Comparison of ENCODE assay signal across 22 cellular contexts in genomic region chr12:27545666-27546065, GRCh38. TPM values are rescaled to one million over a fixed set of nuclear protein-coding genes. Genes with fewer than 3 reads are reported as not detected.
A peak's percentile ranks its signal among the peaks of the same experiment; 100 is the strongest.
DNase-seq lines count a peak whose midpoint lies in the region; ATAC-seq, FAIRE-seq and TF ChIP-seq lines count a peak whose summit lies in the region.
"Had no signal": no experiment of that assay in that cellular context is flagged by ENCODE, and none has a peak within 500 bp of the region (broad histone marks: within the 10 kb centered on the region; RNA-seq: fewer than 3 reads in every experiment).

No MANE protein-coding gene starts in this region.

- H3K9ac ChIP-seq in IMR-90 (ENCODE audit: low read depth, low read length): no peak overlapping the region
- H3K9ac ChIP-seq in astrocyte (ENCODE audit: low read length): no peak overlapping the region
- no peak overlapping the region for H3K9ac ChIP-seq in mesenchymal stem cell (ENCODE audit: low read length)

- H4K20me1 ChIP-seq in IMR-90 (ENCODE audit: insufficient read depth, low read length): peaks cover 20% of the 10 kb centered on the region; the same call in 1 of the 2 replicates
- H4K20me1 ChIP-seq in astrocyte (ENCODE audit: insufficient read depth, low read length): peaks cover 19% of the 10 kb centered on the region

- no peak overlapping the region for H3K4me2 ChIP-seq in IMR-90 (ENCODE audit: low read depth, low read length)
- H3K4me2 ChIP-seq in astrocyte (ENCODE audit: low read length): peak overlapping the region; percentile 16
- H3K4me2 ChIP-seq in mesenchymal stem cell (ENCODE audit: low read length, poor library complexity, severe bottlenecking): no peak overlapping the region

- no peak overlapping the region for H3K56ac ChIP-seq in IMR-90 (ENCODE audit: extremely low read depth, insufficient read depth, low read length)

- H3K18ac ChIP-seq in IMR-90 (ENCODE audit: low read depth, low read length) (no peak overlapping the region; the same call in 1 of the 2 replicates), mesenchymal stem cell (ENCODE audit: low read depth in 1 of 2, low read length in 2 of 2) (no peak overlapping the region)

- no peak for TF ChIP-seq RAD21 in IMR-90 (IDR thresholded peaks at IDR 0.05; ENCODE audit: low read length)

- peak overlapping the region; percentile 56; the same call in 1 of the 2 replicates for H2AK5ac ChIP-seq in IMR-90 (ENCODE audit: low read depth, low read length)
- peak overlapping the region; percentile 59 for H2AK5ac ChIP-seq in mesenchymal stem cell (ENCODE audit: low read length, severe bottlenecking)

- H3K36me3 ChIP-seq in IMR-90 (ENCODE audit: control insufficient read depth, insufficient read depth, low read length) (no peaks in the 10 kb centered on the region), astrocyte (ENCODE audit: insufficient read depth, low read length) (no peaks in the 10 kb centered on the region), mesenchymal stem cell (ENCODE audit: control insufficient read depth in 1 of 2, insufficient read depth in 2 of 2, low read depth in 1 of 2, low read length in 2 of 2) (no peaks in the 10 kb centered on the region)
- H3K36me3 ChIP-seq: esophagus muscularis mucosa had no signal

- POLR2A ChIA-PET in IMR-90 (lab: Charles Lee; ENCODE audit: unreplicated experiment): no interaction called here

- H3K4me1 ChIP-seq in IMR-90 (ENCODE audit: control insufficient read depth, insufficient read depth, low read length): peaks cover 21% of the 10 kb centered on the region
- H3K4me1 ChIP-seq in astrocyte (ENCODE audit: insufficient read depth, low read length): peaks cover 47% of the 10 kb centered on the region
- H3K4me1 ChIP-seq in mesenchymal stem cell (ENCODE audit: control insufficient read depth, insufficient read depth, low read depth, low read length): peaks cover 13% of the 10 kb centered on the region

- WGBS in IMR-90 (ENCODE audit: extremely low coverage in 2 of 2, insufficient read length in 1 of 2), 2 experiments: 90% methylated on average over 2 of the region's 9 CpGs; no CpG with 5 or more reads in 1 of the 2 experiments
- WGBS in mesenchymal stem cell: 86% methylated on average over 9 of the region's 9 CpGs

- H3K79me2 ChIP-seq in astrocyte (ENCODE audit: insufficient read depth, low read length): peaks cover 94% of the 10 kb centered on the region

- H3K4me3 Mint-ChIP-seq in astrocyte (ENCODE audit: unreplicated experiment): no peak overlapping the region
- H3K4me3 Mint-ChIP-seq: activated naive CD4-positive, alpha-beta T cell treated with anti-CD3 and anti-CD28 coated beads for 36 hours; central memory CD8-positive, alpha-beta T cell; type B pancreatic cell had no signal

- H4K91ac ChIP-seq in IMR-90 (ENCODE audit: insufficient read depth, low read depth, low read length) (peak overlapping the region; percentile 15; the same call in 1 of the 2 replicates), mesenchymal stem cell (ENCODE audit: low read length) (no peak overlapping the region)

- H3K27me3 ChIP-seq in IMR-90 (ENCODE audit: control insufficient read depth, insufficient read depth, low read length) (no peaks in the 10 kb centered on the region), astrocyte (ENCODE audit: insufficient read depth, low read length) (no peaks in the 10 kb centered on the region), mesenchymal stem cell (ENCODE audit: control insufficient read depth in 1 of 2, insufficient read depth in 1 of 2, low read length in 2 of 2) (no peaks in the 10 kb centered on the region)
- H3K27me3 ChIP-seq: esophagus muscularis mucosa, MG63 had no signal

- TF ChIP-seq CTCF in IMR-90 (conservative IDR thresholded peaks at IDR 0.05; ENCODE audit: low read depth, low read length) (no peak), astrocyte (IDR thresholded peaks at IDR 0.05; ENCODE audit: insufficient read depth, low read depth, low read length) (no peak)

- H3K4me1 Mint-ChIP-seq in astrocyte (ENCODE audit: low read depth, unreplicated experiment): peaks cover 62% of the 10 kb centered on the region
- H3K4me1 Mint-ChIP-seq: central memory CD8-positive, alpha-beta T cell had no signal

- H2AK9ac ChIP-seq in IMR-90 (replicated peaks; ENCODE audit: low read depth, low read length, poor library complexity): no peak overlapping the region

- intact Hi-C loops in IMR-90 (cut with micrococcal nuclease): no loop called here

- no TSS peak for BruUV-seq in IMR-90 (replicated peaks; lab: Mats Ljungman, UMichigan)

- H2BK12ac ChIP-seq in mesenchymal stem cell (ENCODE audit: low read length in 2 of 2): peak overlapping the region; percentile 19 to 79

- H3K4me3 ChIP-seq in IMR-90 (ENCODE audit: insufficient read depth, low read depth, low read length) (no peak overlapping the region), astrocyte (ENCODE audit: insufficient read depth, low read depth, low read length) (no peak overlapping the region), mesenchymal stem cell (ENCODE audit: insufficient read depth in 1 of 2, low read depth in 1 of 2, low read length in 2 of 2) (no peak overlapping the region)
- H3K4me3 ChIP-seq: esophagus muscularis mucosa, K562, lung, MG63 had no signal

- no peak overlapping the region; the same call in 1 of the 2 replicates for H4K5ac ChIP-seq in IMR-90 (ENCODE audit: low read depth, low read length)

- FAIRE-seq in astrocyte (lab: Jason Lieb, UNC): no peak
- FAIRE-seq: frontal cortex, K562 had no signal

- DNase-seq in IMR-90: no peak
- peak; percentile 35 for DNase-seq in astrocyte (ENCODE audit: low read depth)
- no peak for DNase-seq in mesenchymal stem cell
- peak; percentile 53 for DNase-seq in superior temporal gyrus (ENCODE audit: extremely low spot score)
- no peak for DNase-seq in HCEC 1CT
- no peak for DNase-seq in activated CD4-positive, alpha-beta T cell treated with anti-CD3 and anti-CD28 coated beads for 48 hours
- DNase-seq: activated naive CD4-positive, alpha-beta T cell treated with anti-CD3 and anti-CD28 coated beads for 36 hours; amniotic stem cell; effector CD8-positive, alpha-beta T cell; MG63; NCI-H2029 treated with DMSO at 0.1 percent for 48 hours; NCI-H446 treated with DMSO at 0.1 percent for 48 hours; OCI-M1; stimulated activated CD4-positive, alpha-beta T cell treated with anti-CD3 and anti-CD28 coated beads, Interleukin-4, amount 100 ng/mL, for 24 hours; stimulated activated naive CD4-positive, alpha-beta T cell had no signal

- H3K4ac ChIP-seq in IMR-90 (ENCODE audit: low read depth, low read length): peak overlapping the region; percentile 33; the same call in 1 of the 2 replicates
- no peak overlapping the region for H3K4ac ChIP-seq in mesenchymal stem cell (ENCODE audit: low read depth in 1 of 2, low read length in 2 of 2)

- H3K23ac ChIP-seq in IMR-90 (ENCODE audit: low read depth, low read length): 0 out of 2 replicates have a peak overlapping the region, but pooled peaks have one; percentile 40
- no peak overlapping the region for H3K23ac ChIP-seq in mesenchymal stem cell (ENCODE audit: low read length in 2 of 2)

- no peak overlapping the region for H2BK20ac ChIP-seq in IMR-90 (ENCODE audit: low read depth, low read length)

- ATAC-seq in IMR-90 (ENCODE audit: low read depth) (no peak), HG03039 (IDR thresholded peaks at IDR 0.05; ENCODE audit: unreplicated experiment) (no peak)
- ATAC-seq: K562 had no signal

- H3K27me3 Mint-ChIP-seq in astrocyte (ENCODE audit: low read depth, unreplicated experiment): no peaks in the 10 kb centered on the region
- H3K27me3 Mint-ChIP-seq: type B pancreatic cell had no signal

- peaks cover 6% of the 10 kb centered on the region for H3K36me3 Mint-ChIP-seq in astrocyte (ENCODE audit: low read depth, unreplicated experiment)

- in situ Hi-C loops in IMR-90 (cut with MboI; ENCODE audit: low sequenced_read_pairs): no loop called here

- peaks cover 2% of the 10 kb centered on the region for H3K9me3 Mint-ChIP-seq in astrocyte (ENCODE audit: unreplicated experiment)
- H3K9me3 Mint-ChIP-seq: activated naive CD4-positive, alpha-beta T cell treated with anti-CD3 and anti-CD28 coated beads for 36 hours; central memory CD8-positive, alpha-beta T cell had no signal

- no peaks in the 10 kb centered on the region for H3K9me3 ChIP-seq in IMR-90 (ENCODE audit: control insufficient read depth, insufficient read depth, low read length)
- H3K9me3 ChIP-seq in astrocyte (ENCODE audit: insufficient read depth, low read depth, low read length): no peaks in the 10 kb centered on the region
- no peaks in the 10 kb centered on the region for H3K9me3 ChIP-seq in mesenchymal stem cell (ENCODE audit: control insufficient read depth, low read length)
- H3K9me3 ChIP-seq: esophagus muscularis mucosa had no signal

- H2AFZ ChIP-seq in IMR-90 (replicated peaks; ENCODE audit: low read length, poor library complexity) (no peak overlapping the region), astrocyte (ENCODE audit: low read depth, low read length) (no peak overlapping the region), mesenchymal stem cell (ENCODE audit: low read depth, low read length) (no peak overlapping the region)

- H3K9me1 ChIP-seq in IMR-90 (ENCODE audit: insufficient read depth, low read length): peaks cover 30% of the 10 kb centered on the region

- no peak overlapping the region for H3K27ac Mint-ChIP-seq in astrocyte (ENCODE audit: unreplicated experiment)
- H3K27ac Mint-ChIP-seq: activated naive CD4-positive, alpha-beta T cell treated with anti-CD3 and anti-CD28 coated beads for 36 hours; type B pancreatic cell had no signal

- H3K79me1 ChIP-seq in IMR-90 (ENCODE audit: low read depth in 1 of 2, low read length in 2 of 2) (peaks cover 22 to 81% of the 10 kb centered on the region in 2 experiments), mesenchymal stem cell (replicated peaks; ENCODE audit: low read length, poor library complexity, severe bottlenecking) (peaks cover 26% of the 10 kb centered on the region)

- H2BK15ac ChIP-seq in IMR-90 (ENCODE audit: low read depth, low read length) (peak overlapping the region; percentile 46; the same call in 1 of the 3 replicates), mesenchymal stem cell (ENCODE audit: low read depth, poor library complexity, severe bottlenecking) (no peak overlapping the region)

- H2BK5ac ChIP-seq in IMR-90 (ENCODE audit: low read depth, low read length, poor library complexity, severe bottlenecking) (no peak overlapping the region), mesenchymal stem cell (ENCODE audit: low read depth, low read length, poor library complexity, severe bottlenecking) (no peak overlapping the region)

- H3K14ac ChIP-seq in IMR-90 (replicated peaks; ENCODE audit: low read depth, low read length) (0 out of 2 replicates have a peak overlapping the region, but pooled peaks have one; percentile 28), mesenchymal stem cell (ENCODE audit: low read length in 2 of 2) (no peak overlapping the region)

- no peak for TF ChIP-seq POLR2A in IMR-90 (IDR thresholded peaks at IDR 0.05; ENCODE audit: low read depth, low read length)

- H3K27ac ChIP-seq in IMR-90 (ENCODE audit: insufficient read depth, low read length) (no peak overlapping the region), astrocyte (ENCODE audit: low read depth, low read length) (no peak overlapping the region), mesenchymal stem cell (ENCODE audit: low read length, poor library complexity, severe bottlenecking) (no peak overlapping the region)
- H3K27ac ChIP-seq: esophagus muscularis mucosa had no signal

- dilution Hi-C loops in IMR-90 (cut with HindIII; ENCODE audit: low sequenced_read_pairs, unreplicated experiment): no loop called here

- CTCF ChIA-PET in IMR-90 (lab: Yijun Ruan, JAX): no interaction called here

- H4K8ac ChIP-seq in IMR-90 (ENCODE audit: low read depth in 2 of 2, low read length in 2 of 2) (no peak overlapping the region), mesenchymal stem cell (ENCODE audit: low read length) (peak overlapping the region; percentile 31)

- H2BK120ac ChIP-seq in IMR-90 (ENCODE audit: low read depth, low read length) (no peak overlapping the region), mesenchymal stem cell (ENCODE audit: low read depth, low read length) (no peak overlapping the region)

RNA-seq across cellular contexts. Expression of gene PPFIBP1, which starts 21.7 kb away (rescaled TPM):
- total RNA-seq in IMR-90 (2012; rRNA removed) (72.2 and 78.6 TPM in 2 replicates), astrocyte (140 and 147 TPM in 2 replicates)
- polyA plus RNA-seq in IMR-90 (2012; rRNA removed): 27.5 and 30.4 TPM in 2 replicates
- polyA plus RNA-seq in IMR-90 (2012; cell fraction: cytosol; rRNA removed): 6.9 and 9.1 TPM in 2 replicates
- polyA plus RNA-seq in IMR-90 (2012; cell fraction: nucleus; rRNA removed; ENCODE audit: low replicate concordance): 14.5 and 64.6 TPM in 2 replicates
- 47.8 TPM for polyA plus RNA-seq in mesenchymal stem cell (2013, experiment 1 of 2)
- 46.7 TPM for polyA plus RNA-seq in mesenchymal stem cell (2013, experiment 2 of 2)

Comparison
In these comparisons a context has a peak if more than half of its experiments do, and no peak if none do; other contexts are left out.
1. DNase-seq: peak in astrocyte (single experiment) and superior temporal gyrus (single experiment); none in IMR-90 (single experiment), mesenchymal stem cell (single experiment), HCEC 1CT (single experiment) and activated CD4-positive, alpha-beta T cell treated with anti-CD3 and anti-CD28 coated beads for 48 hours (single experiment).